Comparison of ENCODE assay signal across 11 cellular contexts in the genomic region with DNA sequence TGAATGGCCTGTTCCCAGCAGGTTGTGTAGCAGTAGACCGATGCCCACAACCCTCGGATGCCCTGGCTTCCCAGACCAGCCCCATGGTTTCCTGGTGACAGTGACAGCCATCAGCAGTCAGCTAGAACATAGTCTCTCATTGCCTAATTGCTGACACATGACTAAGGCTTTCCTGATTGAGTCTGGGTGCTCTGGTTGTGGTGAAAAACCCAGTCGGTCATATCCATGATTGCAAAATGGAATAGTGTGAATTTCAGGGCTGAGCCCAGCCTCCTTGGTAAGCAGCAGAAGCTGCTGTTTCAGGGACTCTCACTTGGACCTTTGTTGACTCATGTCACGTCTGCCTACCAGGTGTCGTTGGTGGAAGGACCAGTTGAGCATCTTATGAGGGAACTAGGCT. TPM values are rescaled to one million over a fixed set of nuclear protein-coding genes. Genes with fewer than 3 reads are reported as not detected.
DNase-seq lines count a peak whose midpoint lies in the region; FAIRE-seq and TF ChIP-seq lines count a peak whose summit lies in the region.
"Had no signal": no experiment of that assay in that cellular context is flagged by ENCODE, and none has a peak within 500 bp of the region (broad histone marks: within the 10 kb centered on the region; RNA-seq: fewer than 3 reads in every experiment).

No MANE protein-coding gene starts in this region.

- no peak for TF ChIP-seq CTCF in fibroblast of the aortic adventitia (IDR thresholded peaks at IDR 0.05; ENCODE audit: insufficient read depth, low read length)

- DNase-seq in EH (ENCODE audit: low read depth) (peak; percentile 83), RPMI7951 (ENCODE audit: low read depth) (peak; percentile 54), fibroblast of the aortic adventitia (ENCODE audit: low read depth) (peak; percentile 25), non-pigmented ciliary epithelial cell (ENCODE audit: low read depth) (peak; percentile 31), NCI-H748 (lab: John Stamatoyannopoulos, UW; ENCODE audit: unreplicated experiment) (no peak), COR-L47 (lab: John Stamatoyannopoulos, UW) (no peak), frontal cortex (ENCODE audit: low spot score in 2 of 2) (no peak)
- no peak for DNase-seq in activated CD4-positive, alpha-beta T cell treated with anti-CD3 and anti-CD28 coated beads, Interleukin-2, amount 50 U/mL, for 4 hours
- DNase-seq: NCI-H187 treated with DMSO at 0.1 percent for 48 hours, T-cell, tibial artery had no signal

- no peak for FAIRE-seq in frontal cortex (lab: Jason Lieb, UNC)

- no peak overlapping the region for H3K4me3 ChIP-seq in fibroblast of the aortic adventitia (ENCODE audit: low read depth, low read length)
- H3K4me3 ChIP-seq: tibial artery had no signal

RNA-seq across cellular contexts. Expression of a gene that starts 36.6 kb away (rescaled TPM):
- total RNA-seq in RPMI7951 (2014; rRNA removed; shearing (Covaris generic)), result 33.3 and 34.8 TPM in 2 replicates
- total RNA-seq in fibroblast of the aortic adventitia (ENCODE audit: low replicate concordance), result 35.2 and 40.7 TPM in 2 replicates
- total RNA-seq in frontal cortex, result 67.3 TPM

RNA-seq across cellular contexts. Expression of a gene that starts 42.9 kb away (rescaled TPM):
- total RNA-seq in RPMI7951 (2014; rRNA removed; shearing (Covaris generic)), result 26.8 and 27.8 TPM in 2 replicates
- total RNA-seq in fibroblast of the aortic adventitia (ENCODE audit: low replicate concordance), result 2.0 and 28.9 TPM in 2 replicates
- total RNA-seq in frontal cortex, result 26.1 TPM

Comparison
In these comparisons a context has a peak if more than half of its experiments do, and no peak if none do; other contexts are left out.
1. DNase-seq: peak in EH (single experiment), RPMI7951 (single experiment), fibroblast of the aortic adventitia (single experiment) and non-pigmented ciliary epithelial cell (single experiment); none in NCI-H748 (single experiment), COR-L47 (single experiment), activated CD4-positive, alpha-beta T cell treated with anti-CD3 and anti-CD28 coated beads, Interleukin-2, amount 50 U/mL, for 4 hours (0 of 2) and frontal cortex (0 of 2).